ENCODE assay signal across 11 cellular contexts in genomic region chr12:116592116-116592637, GRCh38. TPM values are rescaled to one million over a fixed set of nuclear protein-coding genes. Genes with fewer than 3 reads are reported as not detected.
DNase-seq lines count a peak whose midpoint lies in the region; ATAC-seq and TF ChIP-seq lines count a peak whose summit lies in the region.
"Had no signal": no experiment of that assay in that cellular context is flagged by ENCODE, and none has a peak within 500 bp of the region (broad histone marks: within the 10 kb centered on the region; RNA-seq: fewer than 3 reads in every experiment).

No MANE protein-coding gene starts in this region.

- no peaks in the 10 kb centered on the region for H3K27me3 ChIP-seq in Peyer's patch
- H3K27me3 ChIP-seq in osteoblast (ENCODE audit: insufficient read depth, low read length): no peaks in the 10 kb centered on the region

- peak overlapping the region; percentile 28 for H3K4me2 ChIP-seq in osteoblast (ENCODE audit: insufficient read depth, low read length)

- H3K79me2 ChIP-seq in osteoblast (ENCODE audit: insufficient read depth, low read length): no peaks in the 10 kb centered on the region

- H3K36me3 ChIP-seq in Peyer's patch: no peaks in the 10 kb centered on the region
- no peaks in the 10 kb centered on the region for H3K36me3 ChIP-seq in osteoblast (ENCODE audit: insufficient read depth, low read length)

- H3K4me1 ChIP-seq in Peyer's patch (peaks cover 0 to 12% (median 2%) of the 10 kb centered on the region in 4 donors), osteoblast (ENCODE audit: insufficient read depth, low read length) (peaks cover 9% of the 10 kb centered on the region)

- no peak for TF ChIP-seq POLR2A in Peyer's patch (IDR thresholded peaks at IDR 0.05)

- H2AFZ ChIP-seq in osteoblast (ENCODE audit: low read length): peak overlapping the region; percentile 83

- H4K20me1 ChIP-seq in osteoblast (ENCODE audit: insufficient read depth, low read length): no peaks in the 10 kb centered on the region

- DNase-seq in AG20443 (ENCODE audit: low spot score) (peak; percentile 24), Peyer's patch (peak in 1 of 3 donors; percentile 49), globus pallidus (ENCODE audit: low spot score) (peak; percentile 59), osteoblast (ENCODE audit: insufficient read length, low spot score, missing footprints) (no peak), NCI-H187 treated with DMSO at 0.1 percent for 48 hours (lab: John Stamatoyannopoulos, UW) (no peak), A172 (ENCODE audit: low spot score) (no peak), OCI-M2 (lab: John Stamatoyannopoulos, UW; ENCODE audit: unreplicated experiment) (no peak)
- DNase-seq: DMS 273 treated with DMSO at 0.1 percent for 48 hours; NCI-H2029; stimulated activated CD4-positive, alpha-beta T cell treated with anti-CD3 and anti-CD28 coated beads, Interleukin-4, amount 100 ng/mL, for 24 hours had no signal

- H3K27ac ChIP-seq in Peyer's patch: peak overlapping the region in 3 of 4 donors; percentile 29 to 60 (median 42)
- H3K27ac ChIP-seq in osteoblast (ENCODE audit: low read depth, low read length): no peak overlapping the region

- no peak overlapping the region for H3K4me3 ChIP-seq in Peyer's patch
- peak overlapping the region; percentile 21 for H3K4me3 ChIP-seq in osteoblast (ENCODE audit: insufficient read depth, low read length)

- no peak for ATAC-seq in GM21526 (IDR thresholded peaks at IDR 0.05; ENCODE audit: low FRiP score, unreplicated experiment)

- TF ChIP-seq CTCF in Peyer's patch (IDR thresholded peaks at IDR 0.05) (no peak), osteoblast (IDR thresholded peaks at IDR 0.05; ENCODE audit: extremely low read depth, low read depth, low read length) (no peak)

- H3K9me3 ChIP-seq in Peyer's patch: no peaks in the 10 kb centered on the region
- no peaks in the 10 kb centered on the region for H3K9me3 ChIP-seq in osteoblast (ENCODE audit: low read depth, low read length)

RNA-seq across cellular contexts. Expression of gene MAP1LC3B2, which starts 33.0 kb away (rescaled TPM):
- total RNA-seq in Peyer's patch (1 to 10 TPM in 1 of 4 donors, not detected in 3; 1.9 TPM), osteoblast (0.29 and 1.1 TPM in 2 replicates)
- 1.8 TPM in 1 of 2 replicates, not detected in the other for total RNA-seq in A172 (2014; rRNA removed; shearing (Covaris generic))

Comparison
In these comparisons a context has a peak if more than half of its experiments do, and no peak if none do; other contexts are left out.
1. DNase-seq: peak in AG20443 (single experiment) and globus pallidus (single experiment); none in osteoblast (single experiment), NCI-H187 treated with DMSO at 0.1 percent for 48 hours (single experiment), A172 (single experiment) and OCI-M2 (single experiment).